Comparison of ENCODE assay signal across 1 cellular context in genomic region chr7:125491137-125491536, GRCh38.
TF ChIP-seq lines count a peak whose summit lies in the region.

No MANE protein-coding gene starts in this region.

TF ChIP-seq in GM12878, 131 proteins besides CTCF, POLR2A, EP300 and RAD21 (continued from another document):
- no peak for TF ChIP-seq ZNF687 (IDR thresholded peaks at IDR 0.05)
- TF ChIP-seq CHD1 (IDR thresholded peaks at IDR 0.05; ENCODE audit: low read depth, low read length), result no peak
- no peak for TF ChIP-seq STAT1 (conservative IDR thresholded peaks at IDR 0.05)
- TF ChIP-seq IRF4 (IDR thresholded peaks at IDR 0.05; ENCODE audit: low read depth, low read length), result no peak
- TF ChIP-seq ZNF24 (IDR thresholded peaks at IDR 0.05), result no peak
- TF ChIP-seq FOS (IDR thresholded peaks at IDR 0.05; ENCODE audit: borderline replicate concordance, extremely low read depth, insufficient read length), result no peak
- peak; percentile 25; the same call in 1 of the 2 replicates for TF ChIP-seq JUNB (IDR thresholded peaks at IDR 0.05)
- TF ChIP-seq IKZF1 (conservative IDR thresholded peaks at IDR 0.05), result 0 out of 2 replicates have a peak, but pooled peaks have one; percentile 19
- TF ChIP-seq EED (IDR thresholded peaks at IDR 0.05; ENCODE audit: low read depth), result 0 out of 2 replicates have a peak, but pooled peaks have one; percentile 39
